Comparison of ENCODE assay signal across 12 cellular contexts in the genomic region with DNA sequence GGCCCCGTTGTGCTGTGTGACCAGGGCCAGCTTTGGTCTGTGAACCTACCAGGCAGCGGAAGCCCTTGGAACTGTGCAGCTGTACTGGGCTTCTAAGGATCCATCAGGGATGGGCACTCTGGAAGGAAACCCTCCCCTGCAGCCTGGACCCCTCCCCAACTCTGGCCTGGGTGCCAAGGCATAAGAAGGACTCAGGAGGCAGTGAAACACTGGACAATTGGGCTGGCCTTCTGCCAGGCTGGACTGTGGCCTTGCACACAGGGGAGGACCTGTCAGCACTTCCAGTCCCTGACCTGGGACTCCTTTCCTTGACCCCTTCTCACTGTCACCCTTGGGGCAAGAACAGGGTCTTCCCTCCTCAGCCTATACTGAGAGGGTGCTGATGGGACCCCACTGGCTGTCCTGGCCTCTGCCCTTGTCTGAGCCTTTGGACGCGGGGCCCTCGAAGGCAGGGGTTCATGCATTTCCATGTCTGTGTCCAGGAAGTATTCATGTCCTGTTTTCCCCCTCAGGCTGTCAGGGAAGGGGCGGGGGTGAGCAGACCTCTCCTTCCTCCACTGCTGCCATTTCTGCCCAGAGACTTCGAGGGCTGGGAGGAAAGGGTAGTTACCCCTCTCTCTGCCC.
"Had no signal": no experiment of that assay in that cellular context is flagged by ENCODE, and none has a peak within 500 bp of the region (broad histone marks: within the 10 kb centered on the region; RNA-seq: fewer than 3 reads in every experiment).

No MANE protein-coding gene starts in this region.

- DNase-seq: activated B cell treated with CpG ODN at 0.5 μM for 24 hours; activated CD4-positive, alpha-beta T cell treated with anti-CD3 and anti-CD28 coated beads, Interleukin-2, amount 50 U/mL, for 1 hour; amniotic stem cell; cerebellar nuclear complex; hippocampal formation; kidney glomerular epithelial cell; mammary epithelial cell; occipital lobe; SHP77; T-helper 2 cell; trophoblast cell had no signal

- ATAC-seq: natural killer cell treated with Interleukin-12 subunit alpha and Interleukin-12 subunit beta and Interleukin-15 and Interleukin-18, amount 100 ng/mL, for 72 hours had no signal
